Comparison of ENCODE assay signal across 8 cellular contexts in the genomic region with DNA sequence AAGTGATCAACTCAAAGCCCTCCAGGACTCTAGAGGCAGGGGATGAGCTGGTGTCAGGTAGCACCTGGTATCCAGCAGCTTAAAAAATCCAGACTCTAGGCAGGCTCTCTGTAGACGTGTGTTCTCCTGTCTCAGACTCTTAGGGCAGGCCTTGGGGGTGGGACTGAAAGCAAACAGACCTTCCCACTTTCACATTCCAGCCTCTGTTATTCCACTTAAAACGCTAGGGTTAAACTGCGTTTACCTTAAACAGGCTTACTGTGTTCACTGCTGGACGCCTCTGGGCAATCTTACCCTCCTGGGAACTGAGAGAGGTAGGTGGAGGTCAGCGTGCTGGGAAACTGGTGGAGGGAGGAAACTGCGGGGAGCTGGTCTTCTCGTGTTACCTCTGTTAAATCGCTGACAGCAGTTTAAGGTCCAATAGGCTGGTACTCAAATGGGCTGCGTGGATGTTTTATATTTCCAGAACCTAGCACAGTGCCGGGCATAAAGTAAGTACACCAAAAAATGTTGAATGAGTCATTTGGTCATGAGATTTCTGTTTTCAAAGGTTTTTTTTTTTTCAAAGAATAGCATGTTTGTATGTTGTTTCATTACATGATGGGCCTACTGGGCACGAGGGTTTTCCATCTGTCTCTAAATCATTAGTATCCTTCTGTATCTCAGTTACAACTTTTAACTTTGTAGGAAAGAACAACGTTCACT. TPM values are rescaled to one million over a fixed set of nuclear protein-coding genes. Genes with fewer than 3 reads are reported as not detected.
DNase-seq lines count a peak whose midpoint lies in the region; ATAC-seq, FAIRE-seq and TF ChIP-seq lines count a peak whose summit lies in the region.

A gene (plus strand): TSS at position 248 of the 705 bp plus-strand sequence. CDS start 7,561 bp downstream, outside the sequence.

- FAIRE-seq in RCC 7860 (lab: Jason Lieb, UNC) = no peak

- H3F3A ChIP-seq in GM23338 (replicated peaks; ENCODE audit: low read depth) = peaks cover 7% of the 10 kb centered on the region; the same call in 1 of the 2 replicates

- no peaks in the 10 kb centered on the region for H3K9me3 Mint-ChIP-seq in GM23338
- H3K9me3 Mint-ChIP-seq in nephron = no peaks in the 10 kb centered on the region

- H3K27ac Mint-ChIP-seq in GM23338 = peak within 1 kb of the TSS; percentile 94
- H3K27ac Mint-ChIP-seq in nephron = peak within 1 kb of the TSS; percentile 55 to 96 (median 89)

- peak; percentile 49 for DNase-seq in COR-L47 (lab: John Stamatoyannopoulos, UW)
- peak; percentile 90 for DNase-seq in GM23338 (ENCODE audit: low spot score)
- peak; percentile 60 for DNase-seq in NCI-H460 (ENCODE audit: extremely low read depth, low read depth)
- peak; percentile 74 for DNase-seq in epithelial cell of proximal tubule (ENCODE audit: low read depth)
- DNase-seq in coronary artery (ENCODE audit: low spot score) = no peak
- DNase-seq in RCC 7860 (ENCODE audit: low spot score) = no peak
- DNase-seq in GM19238 (ENCODE audit: insufficient read length, low spot score) = no peak

- peak within 1 kb of the TSS; percentile 66 for H3K4me3 Mint-ChIP-seq in GM23338
- peak within 1 kb of the TSS in 2 of 3 experiments; percentile 40 to 58 for H3K4me3 Mint-ChIP-seq in nephron

- peaks cover 51% of the 10 kb centered on the region for H3K4me1 Mint-ChIP-seq in GM23338
- H3K4me1 Mint-ChIP-seq in nephron = peaks cover 12% of the 10 kb centered on the region

- H3K79me2 ChIP-seq in GM23338 (replicated peaks; ENCODE audit: insufficient read depth) = peaks cover 9% of the 10 kb centered on the region

- TF ChIP-seq CTCF in GM23338 (conservative IDR thresholded peaks at IDR 0.05; ENCODE audit: low read depth in 2 of 2) (no peak), epithelial cell of proximal tubule (conservative IDR thresholded peaks at IDR 0.05; ENCODE audit: low read depth, low read length) (no peak), nephron (IDR thresholded peaks at IDR 0.05; ENCODE audit: unreplicated experiment in 3 of 3) (no peak), coronary artery (IDR thresholded peaks at IDR 0.05) (no peak)

- peak within 1 kb of the TSS; percentile 73 for H3K4me2 ChIP-seq in GM23338

- H3K27me3 ChIP-seq in GM23338 (ENCODE audit: insufficient read depth) = no peaks in the 10 kb centered on the region

- peaks cover 12% of the 10 kb centered on the region for H3K27me3 Mint-ChIP-seq in GM23338 (ENCODE audit: insufficient read depth, low read depth, poor library complexity)
- H3K27me3 Mint-ChIP-seq in nephron (ENCODE audit: low read depth) = no peaks in the 10 kb centered on the region

- H3K27ac ChIP-seq in GM23338 (ENCODE audit: low read depth) (peak within 1 kb of the TSS; percentile 96), coronary artery (peak within 1 kb of the TSS in 1 of 2 donors; percentile 1)

- no peaks in the 10 kb centered on the region for H3K36me3 Mint-ChIP-seq in GM23338 (ENCODE audit: low read depth)
- H3K36me3 Mint-ChIP-seq in nephron (ENCODE audit: low read depth) = no peaks in the 10 kb centered on the region

- ATAC-seq in GM23338 = peak; percentile 85

- H2AFZ ChIP-seq in GM23338 = no peak within 1 kb of the TSS

- H3K4me1 ChIP-seq in GM23338 (ENCODE audit: insufficient read depth) = peaks cover 40% of the 10 kb centered on the region

- H4K20me1 ChIP-seq in GM23338 (replicated peaks; ENCODE audit: insufficient read depth) = no peaks in the 10 kb centered on the region

- H3K4me3 ChIP-seq in GM23338 (peak within 1 kb of the TSS; percentile 41), epithelial cell of proximal tubule (ENCODE audit: low read depth, low read length) (peak within 1 kb of the TSS; percentile 46), coronary artery (no peak within 1 kb of the TSS)

- H3K9me2 ChIP-seq in GM23338 (ENCODE audit: insufficient read depth) = no peaks in the 10 kb centered on the region

- H3K36me3 ChIP-seq in GM23338 (ENCODE audit: insufficient read depth) = no peaks in the 10 kb centered on the region

TF ChIP-seq in GM23338, 12 proteins besides CTCF, POLR2A, EP300 and RAD21:
- TF ChIP-seq POLR2AphosphoS5 (IDR thresholded peaks at IDR 0.05; ENCODE audit: low read depth) (peak; percentile 59), CREB1 (CRISPR knock-in tag; IDR thresholded peaks at IDR 0.05; ENCODE audit: low read depth) (0 out of 2 replicates have a peak, but pooled peaks have one; percentile 3), ZNF114 (CRISPR knock-in tag; IDR thresholded peaks at IDR 0.05) (no peak), STAT1 (IDR thresholded peaks at IDR 0.05; ENCODE audit: unreplicated experiment) (no peak)
- TF ChIP-seq, protein P1, sequence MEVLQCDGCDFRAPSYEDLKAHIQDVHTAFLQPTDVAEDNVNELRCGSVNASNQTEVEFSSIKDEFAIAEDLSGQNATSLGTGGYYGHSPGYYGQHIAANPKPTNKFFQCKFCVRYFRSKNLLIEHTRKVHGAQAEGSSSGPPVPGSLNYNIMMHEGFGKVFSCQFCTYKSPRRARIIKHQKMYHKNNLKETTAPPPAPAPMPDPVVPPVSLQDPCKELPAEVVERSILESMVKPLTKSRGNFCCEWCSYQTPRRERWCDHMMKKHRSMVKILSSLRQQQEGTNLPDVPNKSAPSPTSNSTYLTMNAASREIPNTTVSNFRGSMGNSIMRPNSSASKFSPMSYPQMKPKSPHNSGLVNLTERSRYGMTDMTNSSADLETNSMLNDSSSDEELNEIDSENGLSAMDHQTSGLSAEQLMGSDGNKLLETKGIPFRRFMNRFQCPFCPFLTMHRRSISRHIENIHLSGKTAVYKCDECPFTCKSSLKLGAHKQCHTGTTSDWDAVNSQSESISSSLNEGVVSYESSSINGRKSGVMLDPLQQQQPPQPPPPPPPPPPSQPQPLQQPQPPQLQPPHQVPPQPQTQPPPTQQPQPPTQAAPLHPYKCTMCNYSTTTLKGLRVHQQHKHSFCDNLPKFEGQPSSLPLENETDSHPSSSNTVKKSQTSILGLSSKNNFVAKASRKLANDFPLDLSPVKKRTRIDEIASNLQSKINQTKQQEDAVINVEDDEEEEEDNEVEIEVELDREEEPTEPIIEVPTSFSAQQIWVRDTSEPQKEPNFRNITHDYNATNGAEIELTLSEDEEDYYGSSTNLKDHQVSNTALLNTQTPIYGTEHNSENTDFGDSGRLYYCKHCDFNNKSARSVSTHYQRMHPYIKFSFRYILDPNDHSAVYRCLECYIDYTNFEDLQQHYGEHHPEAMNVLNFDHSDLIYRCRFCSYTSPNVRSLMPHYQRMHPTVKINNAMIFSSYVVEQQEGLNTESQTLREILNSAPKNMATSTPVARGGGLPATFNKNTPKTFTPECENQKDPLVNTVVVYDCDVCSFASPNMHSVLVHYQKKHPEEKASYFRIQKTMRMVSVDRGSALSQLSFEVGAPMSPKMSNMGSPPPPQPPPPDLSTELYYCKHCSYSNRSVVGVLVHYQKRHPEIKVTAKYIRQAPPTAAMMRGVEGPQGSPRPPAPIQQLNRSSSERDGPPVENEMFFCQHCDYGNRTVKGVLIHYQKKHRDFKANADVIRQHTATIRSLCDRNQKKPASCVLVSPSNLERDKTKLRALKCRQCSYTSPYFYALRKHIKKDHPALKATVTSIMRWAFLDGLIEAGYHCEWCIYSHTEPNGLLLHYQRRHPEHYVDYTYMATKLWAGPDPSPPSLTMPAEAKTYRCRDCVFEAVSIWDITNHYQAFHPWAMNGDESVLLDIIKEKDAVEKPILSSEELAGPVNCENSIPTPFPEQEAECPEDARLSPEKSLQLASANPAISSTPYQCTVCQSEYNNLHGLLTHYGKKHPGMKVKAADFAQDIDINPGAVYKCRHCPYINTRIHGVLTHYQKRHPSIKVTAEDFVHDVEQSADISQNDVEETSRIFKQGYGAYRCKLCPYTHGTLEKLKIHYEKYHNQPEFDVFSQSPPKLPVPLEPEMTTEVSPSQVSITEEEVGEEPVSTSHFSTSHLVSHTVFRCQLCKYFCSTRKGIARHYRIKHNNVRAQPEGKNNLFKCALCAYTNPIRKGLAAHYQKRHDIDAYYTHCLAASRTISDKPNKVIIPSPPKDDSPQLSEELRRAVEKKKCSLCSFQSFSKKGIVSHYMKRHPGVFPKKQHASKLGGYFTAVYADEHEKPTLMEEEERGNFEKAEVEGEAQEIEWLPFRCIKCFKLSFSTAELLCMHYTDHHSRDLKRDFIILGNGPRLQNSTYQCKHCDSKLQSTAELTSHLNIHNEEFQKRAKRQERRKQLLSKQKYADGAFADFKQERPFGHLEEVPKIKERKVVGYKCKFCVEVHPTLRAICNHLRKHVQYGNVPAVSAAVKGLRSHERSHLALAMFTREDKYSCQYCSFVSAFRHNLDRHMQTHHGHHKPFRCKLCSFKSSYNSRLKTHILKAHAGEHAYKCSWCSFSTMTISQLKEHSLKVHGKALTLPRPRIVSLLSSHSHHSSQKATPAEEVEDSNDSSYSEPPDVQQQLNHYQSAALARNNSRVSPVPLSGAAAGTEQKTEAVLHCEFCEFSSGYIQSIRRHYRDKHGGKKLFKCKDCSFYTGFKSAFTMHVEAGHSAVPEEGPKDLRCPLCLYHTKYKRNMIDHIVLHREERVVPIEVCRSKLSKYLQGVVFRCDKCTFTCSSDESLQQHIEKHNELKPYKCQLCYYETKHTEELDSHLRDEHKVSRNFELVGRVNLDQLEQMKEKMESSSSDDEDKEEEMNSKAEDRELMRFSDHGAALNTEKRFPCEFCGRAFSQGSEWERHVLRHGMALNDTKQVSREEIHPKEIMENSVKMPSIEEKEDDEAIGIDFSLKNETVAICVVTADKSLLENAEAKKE (CRISPR knock-in tag; IDR thresholded peaks at IDR 0.05) = no peak
TF ChIP-seq in GM23338: peak in this region for 2.

RNA-seq across cellular contexts. Expression of the gene that starts here (rescaled TPM):
- 135 and 137 TPM in 2 replicates for total RNA-seq in GM23338 (2014; rRNA removed; shearing (Covaris generic))
- polyA plus RNA-seq in GM23338 (2016; fragmentation: Nextera tagmentation; extraction: Ambion mirVana) = 27.2 and 28.3 TPM in 2 replicates
- 34.4 TPM in 2 replicates for total RNA-seq in NCI-H460 (2014; rRNA removed; shearing (Covaris generic))
- polyA plus RNA-seq in NCI-H460 (2014; cell fraction: nucleus; rRNA removed) = 17.4 and 18.9 TPM in 2 replicates
- total RNA-seq in epithelial cell of proximal tubule = 17.5 and 31.2 TPM in 2 replicates

Comparison
In these comparisons a context has a peak if more than half of its experiments do, and no peak if none do; other contexts are left out.
1. DNase-seq: peak in COR-L47 (single experiment), GM23338 (single experiment), NCI-H460 (single experiment) and epithelial cell of proximal tubule (single experiment); none in coronary artery (single experiment), RCC 7860 (single experiment) and GM19238 (single experiment).